ENCODE assay signal across 2 cellular contexts in genomic region chr1:23743287-23744052, GRCh38.
TF ChIP-seq lines count a peak whose summit lies in the region.

Gene ELOA (plus strand): TSS chr1:23743471. CDS start chr1:23743504, 33 bp downstream.

TF ChIP-seq in HEK293, 187 proteins besides CTCF, POLR2A, EP300 and RAD21 (continued from another document and continues in another):
- peak; percentile 94 for TF ChIP-seq ZBTB11 (tag by site-specific recombination; conservative IDR thresholded peaks at IDR 0.05; ENCODE audit: low read depth)
- TF ChIP-seq, protein P1, sequence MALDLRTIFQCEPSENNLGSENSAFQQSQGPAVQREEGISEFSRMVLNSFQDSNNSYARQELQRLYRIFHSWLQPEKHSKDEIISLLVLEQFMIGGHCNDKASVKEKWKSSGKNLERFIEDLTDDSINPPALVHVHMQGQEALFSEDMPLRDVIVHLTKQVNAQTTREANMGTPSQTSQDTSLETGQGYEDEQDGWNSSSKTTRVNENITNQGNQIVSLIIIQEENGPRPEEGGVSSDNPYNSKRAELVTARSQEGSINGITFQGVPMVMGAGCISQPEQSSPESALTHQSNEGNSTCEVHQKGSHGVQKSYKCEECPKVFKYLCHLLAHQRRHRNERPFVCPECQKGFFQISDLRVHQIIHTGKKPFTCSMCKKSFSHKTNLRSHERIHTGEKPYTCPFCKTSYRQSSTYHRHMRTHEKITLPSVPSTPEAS (tag by site-specific recombination; IDR thresholded peaks at IDR 0.05): no peak
- peak; percentile 91 for TF ChIP-seq GLIS2 (tag by site-specific recombination; IDR thresholded peaks at IDR 0.05)
- TF ChIP-seq, protein P2, sequence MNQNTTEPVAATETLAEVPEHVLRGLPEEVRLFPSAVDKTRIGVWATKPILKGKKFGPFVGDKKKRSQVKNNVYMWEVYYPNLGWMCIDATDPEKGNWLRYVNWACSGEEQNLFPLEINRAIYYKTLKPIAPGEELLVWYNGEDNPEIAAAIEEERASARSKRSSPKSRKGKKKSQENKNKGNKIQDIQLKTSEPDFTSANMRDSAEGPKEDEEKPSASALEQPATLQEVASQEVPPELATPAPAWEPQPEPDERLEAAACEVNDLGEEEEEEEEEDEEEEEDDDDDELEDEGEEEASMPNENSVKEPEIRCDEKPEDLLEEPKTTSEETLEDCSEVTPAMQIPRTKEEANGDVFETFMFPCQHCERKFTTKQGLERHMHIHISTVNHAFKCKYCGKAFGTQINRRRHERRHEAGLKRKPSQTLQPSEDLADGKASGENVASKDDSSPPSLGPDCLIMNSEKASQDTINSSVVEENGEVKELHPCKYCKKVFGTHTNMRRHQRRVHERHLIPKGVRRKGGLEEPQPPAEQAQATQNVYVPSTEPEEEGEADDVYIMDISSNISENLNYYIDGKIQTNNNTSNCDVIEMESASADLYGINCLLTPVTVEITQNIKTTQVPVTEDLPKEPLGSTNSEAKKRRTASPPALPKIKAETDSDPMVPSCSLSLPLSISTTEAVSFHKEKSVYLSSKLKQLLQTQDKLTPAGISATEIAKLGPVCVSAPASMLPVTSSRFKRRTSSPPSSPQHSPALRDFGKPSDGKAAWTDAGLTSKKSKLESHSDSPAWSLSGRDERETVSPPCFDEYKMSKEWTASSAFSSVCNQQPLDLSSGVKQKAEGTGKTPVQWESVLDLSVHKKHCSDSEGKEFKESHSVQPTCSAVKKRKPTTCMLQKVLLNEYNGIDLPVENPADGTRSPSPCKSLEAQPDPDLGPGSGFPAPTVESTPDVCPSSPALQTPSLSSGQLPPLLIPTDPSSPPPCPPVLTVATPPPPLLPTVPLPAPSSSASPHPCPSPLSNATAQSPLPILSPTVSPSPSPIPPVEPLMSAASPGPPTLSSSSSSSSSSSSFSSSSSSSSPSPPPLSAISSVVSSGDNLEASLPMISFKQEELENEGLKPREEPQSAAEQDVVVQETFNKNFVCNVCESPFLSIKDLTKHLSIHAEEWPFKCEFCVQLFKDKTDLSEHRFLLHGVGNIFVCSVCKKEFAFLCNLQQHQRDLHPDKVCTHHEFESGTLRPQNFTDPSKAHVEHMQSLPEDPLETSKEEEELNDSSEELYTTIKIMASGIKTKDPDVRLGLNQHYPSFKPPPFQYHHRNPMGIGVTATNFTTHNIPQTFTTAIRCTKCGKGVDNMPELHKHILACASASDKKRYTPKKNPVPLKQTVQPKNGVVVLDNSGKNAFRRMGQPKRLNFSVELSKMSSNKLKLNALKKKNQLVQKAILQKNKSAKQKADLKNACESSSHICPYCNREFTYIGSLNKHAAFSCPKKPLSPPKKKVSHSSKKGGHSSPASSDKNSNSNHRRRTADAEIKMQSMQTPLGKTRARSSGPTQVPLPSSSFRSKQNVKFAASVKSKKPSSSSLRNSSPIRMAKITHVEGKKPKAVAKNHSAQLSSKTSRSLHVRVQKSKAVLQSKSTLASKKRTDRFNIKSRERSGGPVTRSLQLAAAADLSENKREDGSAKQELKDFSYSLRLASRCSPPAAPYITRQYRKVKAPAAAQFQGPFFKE (tag by site-specific recombination; IDR thresholded peaks at IDR 0.05; ENCODE audit: borderline replicate concordance): no peak
- no peak for TF ChIP-seq ZNF221 (tag by site-specific recombination; IDR thresholded peaks at IDR 0.05; ENCODE audit: borderline replicate concordance)
- no peak for TF ChIP-seq FEZF1 (tag by site-specific recombination; IDR thresholded peaks at IDR 0.05)
- peak; percentile 19; the same call in 1 of the 2 replicates for TF ChIP-seq BCL11B (tag by site-specific recombination; IDR thresholded peaks at IDR 0.05; ENCODE audit: low read depth)
- peak; percentile 92 for TF ChIP-seq YY1 (tag by site-specific recombination; IDR thresholded peaks at IDR 0.05)
- 0 out of 2 replicates have a peak, but pooled peaks have one; percentile 50 for TF ChIP-seq SP7 (tag by site-specific recombination; IDR thresholded peaks at IDR 0.05)
- peak; percentile 95 for TF ChIP-seq ZBTB8A (tag by site-specific recombination; IDR thresholded peaks at IDR 0.05)
- no peak for TF ChIP-seq ZNF830 (tag by site-specific recombination; IDR thresholded peaks at IDR 0.05; ENCODE audit: low read depth)
- TF ChIP-seq KLF7 (tag by site-specific recombination; IDR thresholded peaks at IDR 0.05; ENCODE audit: borderline replicate concordance): no peak
- TF ChIP-seq ZNF423 (tag by site-specific recombination; IDR thresholded peaks at IDR 0.05): 0 out of 2 replicates have a peak, but pooled peaks have one; percentile 37
- TF ChIP-seq, protein P3, sequence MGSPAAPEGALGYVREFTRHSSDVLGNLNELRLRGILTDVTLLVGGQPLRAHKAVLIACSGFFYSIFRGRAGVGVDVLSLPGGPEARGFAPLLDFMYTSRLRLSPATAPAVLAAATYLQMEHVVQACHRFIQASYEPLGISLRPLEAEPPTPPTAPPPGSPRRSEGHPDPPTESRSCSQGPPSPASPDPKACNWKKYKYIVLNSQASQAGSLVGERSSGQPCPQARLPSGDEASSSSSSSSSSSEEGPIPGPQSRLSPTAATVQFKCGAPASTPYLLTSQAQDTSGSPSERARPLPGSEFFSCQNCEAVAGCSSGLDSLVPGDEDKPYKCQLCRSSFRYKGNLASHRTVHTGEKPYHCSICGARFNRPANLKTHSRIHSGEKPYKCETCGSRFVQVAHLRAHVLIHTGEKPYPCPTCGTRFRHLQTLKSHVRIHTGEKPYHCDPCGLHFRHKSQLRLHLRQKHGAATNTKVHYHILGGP (tag by site-specific recombination; IDR thresholded peaks at IDR 0.05): no peak

TF ChIP-seq in GM12878, 131 proteins besides CTCF, POLR2A, EP300 and RAD21 (continued from another document and continues in another):
- TF ChIP-seq, protein P4, sequence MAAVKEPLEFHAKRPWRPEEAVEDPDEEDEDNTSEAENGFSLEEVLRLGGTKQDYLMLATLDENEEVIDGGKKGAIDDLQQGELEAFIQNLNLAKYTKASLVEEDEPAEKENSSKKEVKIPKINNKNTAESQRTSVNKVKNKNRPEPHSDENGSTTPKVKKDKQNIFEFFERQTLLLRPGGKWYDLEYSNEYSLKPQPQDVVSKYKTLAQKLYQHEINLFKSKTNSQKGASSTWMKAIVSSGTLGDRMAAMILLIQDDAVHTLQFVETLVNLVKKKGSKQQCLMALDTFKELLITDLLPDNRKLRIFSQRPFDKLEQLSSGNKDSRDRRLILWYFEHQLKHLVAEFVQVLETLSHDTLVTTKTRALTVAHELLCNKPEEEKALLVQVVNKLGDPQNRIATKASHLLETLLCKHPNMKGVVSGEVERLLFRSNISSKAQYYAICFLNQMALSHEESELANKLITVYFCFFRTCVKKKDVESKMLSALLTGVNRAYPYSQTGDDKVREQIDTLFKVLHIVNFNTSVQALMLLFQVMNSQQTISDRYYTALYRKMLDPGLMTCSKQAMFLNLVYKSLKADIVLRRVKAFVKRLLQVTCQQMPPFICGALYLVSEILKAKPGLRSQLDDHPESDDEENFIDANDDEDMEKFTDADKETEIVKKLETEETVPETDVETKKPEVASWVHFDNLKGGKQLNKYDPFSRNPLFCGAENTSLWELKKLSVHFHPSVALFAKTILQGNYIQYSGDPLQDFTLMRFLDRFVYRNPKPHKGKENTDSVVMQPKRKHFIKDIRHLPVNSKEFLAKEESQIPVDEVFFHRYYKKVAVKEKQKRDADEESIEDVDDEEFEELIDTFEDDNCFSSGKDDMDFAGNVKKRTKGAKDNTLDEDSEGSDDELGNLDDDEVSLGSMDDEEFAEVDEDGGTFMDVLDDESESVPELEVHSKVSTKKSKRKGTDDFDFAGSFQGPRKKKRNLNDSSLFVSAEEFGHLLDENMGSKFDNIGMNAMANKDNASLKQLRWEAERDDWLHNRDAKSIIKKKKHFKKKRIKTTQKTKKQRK (IDR thresholded peaks at IDR 0.05; ENCODE audit: low read depth, low read length): no peak
- no peak for TF ChIP-seq BRCA1 (IDR thresholded peaks at IDR 0.05; ENCODE audit: low read depth, low read length)
- TF ChIP-seq PAX8 (IDR thresholded peaks at IDR 0.05): no peak
- TF ChIP-seq ZNF24 (IDR thresholded peaks at IDR 0.05): 0 out of 2 replicates have a peak, but pooled peaks have one; percentile 60
- TF ChIP-seq TAF1 (IDR thresholded peaks at IDR 0.05; ENCODE audit: borderline replicate concordance, low read depth, low read length): peak; percentile 90; the same call in 1 of the 2 replicates
- TF ChIP-seq PRDM15 (CRISPR knock-in tag; IDR thresholded peaks at IDR 0.05): no peak
- no peak for TF ChIP-seq YBX1 (IDR thresholded peaks at IDR 0.05)
- no peak for TF ChIP-seq RBBP5 (conservative IDR thresholded peaks at IDR 0.05)
- TF ChIP-seq NFIC (IDR thresholded peaks at IDR 0.05; ENCODE audit: low read depth, low read length): no peak
- no peak for TF ChIP-seq ZZZ3 (IDR thresholded peaks at IDR 0.05; ENCODE audit: control insufficient read depth, insufficient read length, low read depth)
- TF ChIP-seq CBFB (IDR thresholded peaks at IDR 0.05; ENCODE audit: low read depth): no peak
- no peak for TF ChIP-seq MEF2A (IDR thresholded peaks at IDR 0.05; ENCODE audit: insufficient read depth, low read depth, low read length)
- no peak for TF ChIP-seq STAT3 (IDR thresholded peaks at IDR 0.05; ENCODE audit: low read depth, low read length)
- TF ChIP-seq, protein P5, sequence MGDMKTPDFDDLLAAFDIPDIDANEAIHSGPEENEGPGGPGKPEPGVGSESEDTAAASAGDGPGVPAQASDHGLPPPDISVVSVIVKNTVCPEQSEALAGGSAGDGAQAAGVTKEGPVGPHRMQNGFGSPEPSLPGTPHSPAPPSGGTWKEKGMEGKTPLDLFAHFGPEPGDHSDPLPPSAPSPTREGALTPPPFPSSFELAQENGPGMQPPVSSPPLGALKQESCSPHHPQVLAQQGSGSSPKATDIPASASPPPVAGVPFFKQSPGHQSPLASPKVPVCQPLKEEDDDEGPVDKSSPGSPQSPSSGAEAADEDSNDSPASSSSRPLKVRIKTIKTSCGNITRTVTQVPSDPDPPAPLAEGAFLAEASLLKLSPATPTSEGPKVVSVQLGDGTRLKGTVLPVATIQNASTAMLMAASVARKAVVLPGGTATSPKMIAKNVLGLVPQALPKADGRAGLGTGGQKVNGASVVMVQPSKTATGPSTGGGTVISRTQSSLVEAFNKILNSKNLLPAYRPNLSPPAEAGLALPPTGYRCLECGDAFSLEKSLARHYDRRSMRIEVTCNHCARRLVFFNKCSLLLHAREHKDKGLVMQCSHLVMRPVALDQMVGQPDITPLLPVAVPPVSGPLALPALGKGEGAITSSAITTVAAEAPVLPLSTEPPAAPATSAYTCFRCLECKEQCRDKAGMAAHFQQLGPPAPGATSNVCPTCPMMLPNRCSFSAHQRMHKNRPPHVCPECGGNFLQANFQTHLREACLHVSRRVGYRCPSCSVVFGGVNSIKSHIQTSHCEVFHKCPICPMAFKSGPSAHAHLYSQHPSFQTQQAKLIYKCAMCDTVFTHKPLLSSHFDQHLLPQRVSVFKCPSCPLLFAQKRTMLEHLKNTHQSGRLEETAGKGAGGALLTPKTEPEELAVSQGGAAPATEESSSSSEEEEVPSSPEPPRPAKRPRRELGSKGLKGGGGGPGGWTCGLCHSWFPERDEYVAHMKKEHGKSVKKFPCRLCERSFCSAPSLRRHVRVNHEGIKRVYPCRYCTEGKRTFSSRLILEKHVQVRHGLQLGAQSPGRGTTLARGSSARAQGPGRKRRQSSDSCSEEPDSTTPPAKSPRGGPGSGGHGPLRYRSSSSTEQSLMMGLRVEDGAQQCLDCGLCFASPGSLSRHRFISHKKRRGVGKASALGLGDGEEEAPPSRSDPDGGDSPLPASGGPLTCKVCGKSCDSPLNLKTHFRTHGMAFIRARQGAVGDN (IDR thresholded peaks at IDR 0.05): peak; percentile 75; the same call in 1 of the 2 replicates
- peak; percentile 68; the same call in 1 of the 2 replicates for TF ChIP-seq DPF2 (IDR thresholded peaks at IDR 0.05)
- peak; percentile 34 to 74; a peak in 3 of 4 replicates for TF ChIP-seq BHLHE40 (IDR thresholded peaks at IDR 0.05; ENCODE audit: borderline replicate concordance in 1 of 2, low read depth in 2 of 2, low read length in 1 of 2)
- no peak for TF ChIP-seq HDAC2 (IDR thresholded peaks at IDR 0.05)
- no peak for TF ChIP-seq ESRRA (IDR thresholded peaks at IDR 0.05; ENCODE audit: low read length)
- TF ChIP-seq MYC (IDR thresholded peaks at IDR 0.05; ENCODE audit: insufficient read depth, insufficient read length, insufficient replicate concordance, low read length, severe bottlenecking): peak; percentile 13
- peak; percentile 81 for TF ChIP-seq LARP7 (IDR thresholded peaks at IDR 0.05)
